ENCODE assay signal across 11 cellular contexts in the genomic region with DNA sequence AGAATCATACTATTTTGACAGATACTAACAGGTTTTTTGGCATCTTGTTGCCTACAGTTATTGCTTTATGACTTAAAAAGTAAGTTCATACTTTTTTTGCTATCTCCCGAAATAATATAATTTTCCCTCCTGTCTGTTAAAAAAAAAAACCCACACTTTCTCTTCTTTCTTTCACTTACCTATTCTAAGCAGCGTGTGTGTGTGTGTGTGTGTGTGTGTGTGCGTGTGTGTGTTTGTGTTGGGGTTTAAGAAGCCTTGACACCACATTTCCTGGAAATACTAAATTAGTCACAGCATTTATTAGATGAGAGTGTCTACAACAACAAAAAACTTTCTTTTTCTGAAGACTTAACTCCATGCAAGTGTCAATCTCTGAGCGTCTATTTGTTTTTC. TPM values are rescaled to one million over a fixed set of nuclear protein-coding genes. Genes with fewer than 3 reads are reported as not detected.
DNase-seq lines count a peak whose midpoint lies in the region; ATAC-seq and TF ChIP-seq lines count a peak whose summit lies in the region.
"Had no signal": no experiment of that assay in that cellular context is flagged by ENCODE, and none has a peak within 500 bp of the region (broad histone marks: within the 10 kb centered on the region; RNA-seq: fewer than 3 reads in every experiment).

No MANE protein-coding gene starts in this region.

- H3K9me3 ChIP-seq in CD4-positive, alpha-beta T cell (ENCODE audit: control insufficient read depth, low read length) = no peaks in the 10 kb centered on the region
- H3K9me3 ChIP-seq in KOPT-K1 (ENCODE audit: insufficient read depth, low read length, poor library complexity, severe bottlenecking) = no peaks in the 10 kb centered on the region
- no peaks in the 10 kb centered on the region for H3K9me3 ChIP-seq in esophagus muscularis mucosa
- H3K9me3 ChIP-seq in gastrocnemius medialis = no peaks in the 10 kb centered on the region
- H3K9me3 ChIP-seq: MG63 had no signal

- no peak for TF ChIP-seq EP300 in esophagus muscularis mucosa (IDR thresholded peaks at IDR 0.05)

- no peaks in the 10 kb centered on the region for H3K27me3 ChIP-seq in CD4-positive, alpha-beta T cell (ENCODE audit: control insufficient read depth, insufficient read depth, low read length)
- H3K27me3 ChIP-seq in esophagus muscularis mucosa (no peaks in the 10 kb centered on the region), H7 (ENCODE audit: control insufficient read depth, insufficient read depth, low read length) (no peaks in the 10 kb centered on the region), gastrocnemius medialis (no peaks in the 10 kb centered on the region)
- H3K27me3 ChIP-seq: MG63 had no signal

- 71% methylated on average over 4 of the region's 4 CpGs for WGBS in esophagus muscularis mucosa

- peak overlapping the region; percentile 47 for H3K27ac ChIP-seq in CD4-positive, alpha-beta T cell (ENCODE audit: low read depth, low read length)
- H3K27ac ChIP-seq in KOPT-K1 (ENCODE audit: low read depth, low read length, poor library complexity, severe bottlenecking) (peak overlapping the region; percentile 11), esophagus muscularis mucosa (replicated peaks in 1 of 4) (no peak overlapping the region), gastrocnemius medialis (no peak overlapping the region)

- peak in 9 of 10 experiments; percentile 28 to 61 (median 43) for DNase-seq in CD4-positive, alpha-beta T cell
- DNase-seq in natural killer cell (no peak), esophagus muscularis mucosa (ENCODE audit: extremely low spot score) (no peak), H7 (no peak), gastrocnemius medialis (no peak)
- DNase-seq: Calu3, RPMI8226 had no signal

- no peaks in the 10 kb centered on the region for H3K9me3 Mint-ChIP-seq in CD4-positive, alpha-beta T cell
- H3K9me3 Mint-ChIP-seq in activated T-helper 17 cell treated with anti-CD3 and anti-CD28 coated beads, Interleukin-2, amount 50 U/mL, for 72 hours = no peaks in the 10 kb centered on the region
- H3K9me3 Mint-ChIP-seq in natural killer cell = no peaks in the 10 kb centered on the region

- no peaks in the 10 kb centered on the region for H3K27me3 Mint-ChIP-seq in CD4-positive, alpha-beta T cell
- no peaks in the 10 kb centered on the region for H3K27me3 Mint-ChIP-seq in activated T-helper 17 cell treated with anti-CD3 and anti-CD28 coated beads, Interleukin-2, amount 50 U/mL, for 72 hours
- no peaks in the 10 kb centered on the region for H3K27me3 Mint-ChIP-seq in natural killer cell (ENCODE audit: low read depth in 2 of 2)

- H3K4me1 ChIP-seq in esophagus muscularis mucosa (peaks cover 25 to 70% (median 66%) of the 10 kb centered on the region in 4 donors), gastrocnemius medialis (no peaks in the 10 kb centered on the region)

- no peak for TF ChIP-seq CTCF in CD4-positive, alpha-beta T cell (IDR thresholded peaks at IDR 0.05)
- TF ChIP-seq CTCF in natural killer cell (IDR thresholded peaks at IDR 0.05) = no peak
- no peak for TF ChIP-seq CTCF in esophagus muscularis mucosa (IDR thresholded peaks at IDR 0.05)
- no peak for TF ChIP-seq CTCF in gastrocnemius medialis (IDR thresholded peaks at IDR 0.05 in 4 of 5, conservative IDR thresholded peaks at IDR 0.05 in 1 of 5)

- H3K36me3 Mint-ChIP-seq in CD4-positive, alpha-beta T cell (ENCODE audit: low read depth) = peaks cover 70% of the 10 kb centered on the region
- peaks cover 95% of the 10 kb centered on the region for H3K36me3 Mint-ChIP-seq in activated T-helper 17 cell treated with anti-CD3 and anti-CD28 coated beads, Interleukin-2, amount 50 U/mL, for 72 hours (ENCODE audit: low read depth)
- H3K36me3 Mint-ChIP-seq in natural killer cell = no peaks in the 10 kb centered on the region

- H3K27ac Mint-ChIP-seq in CD4-positive, alpha-beta T cell = peak overlapping the region; percentile 83
- peak overlapping the region; percentile 88 for H3K27ac Mint-ChIP-seq in activated T-helper 17 cell treated with anti-CD3 and anti-CD28 coated beads, Interleukin-2, amount 50 U/mL, for 72 hours
- H3K27ac Mint-ChIP-seq in natural killer cell = peak overlapping the region; percentile 84 to 91

- intact Hi-C loops in CD4-positive, alpha-beta T cell (cut with DNase I, micrococcal nuclease) = loop anchor here (2.0 to 5.0 kb wide), 4 partner anchors 13 to 36 kb away; no protein-coding TSS in a partner anchor
- intact Hi-C loops in natural killer cell (cut with micrococcal nuclease) (no loop called here), esophagus muscularis mucosa (cut with DNase I) (no loop called here), gastrocnemius medialis (cut with DNase I; ENCODE audit: low total_unique reads) (no loop called here)

- H3K4me3 Mint-ChIP-seq in CD4-positive, alpha-beta T cell = peak overlapping the region; percentile 52
- peak overlapping the region; percentile 85 for H3K4me3 Mint-ChIP-seq in activated T-helper 17 cell treated with anti-CD3 and anti-CD28 coated beads, Interleukin-2, amount 50 U/mL, for 72 hours
- H3K4me3 Mint-ChIP-seq in natural killer cell = peak overlapping the region; percentile 83

- CTCF ChIA-PET in CD4-positive, alpha-beta T cell (lab: Charles Lee) = interaction anchor here (0.8 to 2.0 kb wide), 2 partner anchors 11 to 27 kb away, joined by 3 to 7 read pairs; no protein-coding TSS in a partner anchor

- H3K36me3 ChIP-seq in KOPT-K1 (ENCODE audit: insufficient read depth, low read length) = peaks cover 39% of the 10 kb centered on the region
- no peaks in the 10 kb centered on the region for H3K36me3 ChIP-seq in esophagus muscularis mucosa
- H3K36me3 ChIP-seq in H7 (replicated peaks; ENCODE audit: control insufficient read depth, insufficient read depth, low read length) = no peaks in the 10 kb centered on the region
- H3K36me3 ChIP-seq in gastrocnemius medialis = no peaks in the 10 kb centered on the region
- H3K36me3 ChIP-seq: MG63 had no signal

- H3K4me3 ChIP-seq in esophagus muscularis mucosa = no peak overlapping the region
- H3K4me3 ChIP-seq in H7 (ENCODE audit: insufficient read depth, low read depth, low read length) = no peak overlapping the region
- H3K4me3 ChIP-seq in gastrocnemius medialis = no peak overlapping the region
- H3K4me3 ChIP-seq: MG63 had no signal

- POLR2A ChIA-PET in CD4-positive, alpha-beta T cell (lab: Charles Lee) = interaction anchor here (0.9 to 2.1 kb wide), 8 partner anchors 9 to 100 kb away, joined by 3 to 8 read pairs (median 4); no protein-coding TSS in a partner anchor

- ATAC-seq in CD4-positive, alpha-beta T cell (ENCODE audit: poor library complexity) = peak; percentile 55
- ATAC-seq in activated T-helper 17 cell treated with anti-CD3 and anti-CD28 coated beads, Interleukin-2, amount 50 U/mL, for 72 hours (replicated peaks) = peak; percentile 27
- ATAC-seq in natural killer cell = peak; percentile 37 to 60 (median 52)
- ATAC-seq in HG02623 (IDR thresholded peaks at IDR 0.05; ENCODE audit: unreplicated experiment) = no peak
- no peak for ATAC-seq in gastrocnemius medialis

- in situ Hi-C loops in gastrocnemius medialis (cut with MboI; ENCODE audit: low sequenced_read_pairs in 4 of 4) = no loop called here

- TF ChIP-seq POLR2A in esophagus muscularis mucosa (IDR thresholded peaks at IDR 0.05; ENCODE audit: low read depth) = no peak
- TF ChIP-seq POLR2A in gastrocnemius medialis (IDR thresholded peaks at IDR 0.05) = no peak

- H3K4me1 Mint-ChIP-seq in CD4-positive, alpha-beta T cell (ENCODE audit: low read depth) = peaks cover 83% of the 10 kb centered on the region
- peaks cover 56% of the 10 kb centered on the region for H3K4me1 Mint-ChIP-seq in activated T-helper 17 cell treated with anti-CD3 and anti-CD28 coated beads, Interleukin-2, amount 50 U/mL, for 72 hours
- H3K4me1 Mint-ChIP-seq in natural killer cell = peaks cover 62 to 70% of the 10 kb centered on the region in 2 donors

RNA-seq across cellular contexts. Expression of a gene that starts 12.4 kb away (rescaled TPM):
- 100 to 1,000 TPM; 106 to 114 TPM for total RNA-seq in CD4-positive, alpha-beta T cell
- total RNA-seq in activated T-helper 17 cell treated with anti-CD3 and anti-CD28 coated beads, Interleukin-2, amount 50 U/mL, for 72 hours = 100 to 1,000 TPM; 129 to 170 TPM
- total RNA-seq in natural killer cell = 10 to 100 TPM; 47.6 to 87.5 (median 76.3) TPM
- 10 to 100 TPM; 20.2 to 26.2 (median 22.5) TPM for total RNA-seq in esophagus muscularis mucosa
- total RNA-seq in H7 (2014; rRNA removed; shearing (Covaris generic)) = 38.6 and 45.8 TPM in 2 replicates
- 1 to 10 TPM in 3 of 4 donors, under 1 TPM in 1; 0.20 to 5.8 (median 2.0) TPM for total RNA-seq in gastrocnemius medialis

Comparison
In these comparisons a context has a peak if more than half of its experiments do, and no peak if none do; other contexts are left out.
1. ATAC-seq: peak in CD4-positive, alpha-beta T cell (single experiment), activated T-helper 17 cell treated with anti-CD3 and anti-CD28 coated beads, Interleukin-2, amount 50 U/mL, for 72 hours (single experiment) and natural killer cell (3 of 3); none in HG02623 (single experiment) and gastrocnemius medialis (0 of 2).
2. DNase-seq: peak in CD4-positive, alpha-beta T cell (9 of 10); none in natural killer cell (single experiment), esophagus muscularis mucosa (single experiment), H7 (single experiment) and gastrocnemius medialis (0 of 2).
3. H3K27ac ChIP-seq: peak in CD4-positive, alpha-beta T cell (single experiment) and KOPT-K1 (single experiment); none in esophagus muscularis mucosa (0 of 4) and gastrocnemius medialis (0 of 4).
4. intact Hi-C loops: an anchor here in CD4-positive, alpha-beta T cell (2.0 to 5.0 kb wide); none called in natural killer cell, esophagus muscularis mucosa and gastrocnemius medialis.
5. Peak in every context shown above with its lines, with median percentiles within 50 percentile points of each other: H3K27ac Mint-ChIP-seq and H3K4me3 Mint-ChIP-seq.